Comparison of ENCODE assay signal across 16 cellular contexts in the genomic region with DNA sequence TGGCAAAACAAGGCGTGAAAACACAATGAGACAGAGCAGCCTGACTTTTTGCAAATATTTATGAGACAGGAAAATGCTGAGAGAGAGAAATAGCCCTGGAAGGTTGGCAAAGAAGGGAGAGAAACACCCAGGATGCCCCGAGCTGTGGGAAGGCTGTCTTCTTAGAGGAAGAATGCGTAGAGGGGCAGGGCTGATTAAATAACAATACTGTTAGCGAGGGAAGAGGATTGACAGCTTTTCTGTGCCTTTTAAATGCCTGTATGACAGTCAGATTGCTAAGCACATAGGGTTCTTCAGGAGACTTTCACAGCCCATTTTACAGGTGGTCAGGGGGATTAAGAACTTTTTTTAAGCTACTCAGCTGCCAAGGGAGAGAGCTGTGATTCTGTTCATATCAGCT.
DNase-seq lines count a peak whose midpoint lies in the region; ATAC-seq and TF ChIP-seq lines count a peak whose summit lies in the region.
"Had no signal": no experiment of that assay in that cellular context is flagged by ENCODE, and none has a peak within 500 bp of the region (broad histone marks: within the 10 kb centered on the region; RNA-seq: fewer than 3 reads in every experiment).

No MANE protein-coding gene starts in this region.

- H3K9me3 Mint-ChIP-seq in WTC11: peaks cover 22% of the 10 kb centered on the region

- H4K8ac ChIP-seq in trophoblast cell (ENCODE audit: low read depth, low read length): no peak overlapping the region

- H3K14ac ChIP-seq in trophoblast cell (ENCODE audit: low read length): no peak overlapping the region

- no peak overlapping the region for H4K91ac ChIP-seq in trophoblast cell (ENCODE audit: low read depth, low read length)

- H2AFZ ChIP-seq in trophoblast cell (ENCODE audit: insufficient read depth, low read length, poor library complexity): no peak overlapping the region

- no peak overlapping the region for H2BK12ac ChIP-seq in trophoblast cell (ENCODE audit: low read length)

- H3K4ac ChIP-seq in trophoblast cell (ENCODE audit: low read depth, low read length): no peak overlapping the region

- POLR2A ChIA-PET in WTC11 (lab: Charles Lee): no interaction called here

- DNase-seq in WTC11 (ENCODE audit: low spot score): no peak
- DNase-seq in iPS-NIHi11 (ENCODE audit: low spot score): peak; percentile 26
- DNase-seq in trophoblast cell: no peak
- DNase-seq in activated effector memory CD4-positive, alpha-beta T cell treated with anti-CD3 and anti-CD28 coated beads, Interleukin-2, amount 50 U/mL, for 16 hours: no peak
- DNase-seq in epidermal melanocyte (ENCODE audit: insufficient read length, low spot score): no peak
- DNase-seq: BE2C; CD8-positive, alpha-beta T cell; COR-L47; DMS53 had no signal

- peak overlapping the region; percentile 3 for H2BK120ac ChIP-seq in trophoblast cell (ENCODE audit: insufficient read depth, low read length, poor library complexity)

- H3K4me1 ChIP-seq in HUES48 (ENCODE audit: control insufficient read depth, insufficient read depth, low read length): peaks cover 22% of the 10 kb centered on the region
- H3K4me1 ChIP-seq in trophoblast cell (ENCODE audit: control insufficient read depth in 1 of 2, insufficient read depth in 2 of 2, low read length in 2 of 2): peaks cover 0 to 4% of the 10 kb centered on the region in 2 experiments
- H3K4me1 ChIP-seq: A549, BE2C had no signal

- H4K12ac ChIP-seq in trophoblast cell (ENCODE audit: low read depth, low read length): no peak overlapping the region

- H3K79me1 ChIP-seq in trophoblast cell (ENCODE audit: low read length): no peaks in the 10 kb centered on the region

- no peak for TF ChIP-seq CTCF in WTC11 (IDR thresholded peaks at IDR 0.05)

- H3K4me2 ChIP-seq in trophoblast cell (ENCODE audit: low read length): no peak overlapping the region
- H3K4me2 ChIP-seq: A549, KMS-11 had no signal

- H3K4me1 Mint-ChIP-seq in WTC11: peaks cover 48% of the 10 kb centered on the region
- H3K4me1 Mint-ChIP-seq: IgD-negative memory B cell had no signal

- CTCF ChIA-PET in WTC11 (lab: Charles Lee): interaction anchor here (0.9 to 2.3 kb wide), 5 partner anchors 10 to 222 kb away, joined by 3 to 10 read pairs (median 4); no protein-coding TSS in a partner anchor

- ATAC-seq in WTC11: peak; percentile 83
- ATAC-seq in GM21390 (IDR thresholded peaks at IDR 0.05; ENCODE audit: unreplicated experiment): no peak
- no peak for ATAC-seq in activated CD4-positive, CD25-positive, alpha-beta regulatory T cell treated with anti-CD3 and anti-CD28 coated beads, Interleukin-2, amount 50 U/mL, for 24 hours
- ATAC-seq: A549; CD8-positive, alpha-beta T cell had no signal

- H3K36me3 ChIP-seq in HUES48 (ENCODE audit: control insufficient read depth, insufficient read depth, low read length) (no peaks in the 10 kb centered on the region), trophoblast cell (ENCODE audit: control insufficient read depth in 1 of 2, insufficient read depth in 2 of 2, low read length in 2 of 2) (no peaks in the 10 kb centered on the region)
- H3K36me3 ChIP-seq: BE2C had no signal

- H3K18ac ChIP-seq in trophoblast cell (ENCODE audit: low read length): no peak overlapping the region

- no peak overlapping the region for H2BK5ac ChIP-seq in trophoblast cell (ENCODE audit: low read depth, low read length, poor library complexity)

- H3K27ac Mint-ChIP-seq in WTC11: peak overlapping the region; percentile 64; the same call in 1 of the 2 replicates
- H3K27ac Mint-ChIP-seq: CD8-positive, alpha-beta T cell; IgD-negative memory B cell had no signal

- H3K27me3 Mint-ChIP-seq in WTC11 (ENCODE audit: low read depth): no peaks in the 10 kb centered on the region
- H3K27me3 Mint-ChIP-seq: IgD-negative memory B cell had no signal

- H2AK5ac ChIP-seq in trophoblast cell (ENCODE audit: low read length): no peak overlapping the region

- H3K4me3 ChIP-seq in HUES48 (ENCODE audit: low read depth, low read length): no peak overlapping the region
- H3K4me3 ChIP-seq in trophoblast cell (ENCODE audit: low read depth, low read length): no peak overlapping the region
- H3K4me3 ChIP-seq: A549 had no signal

- H3K9ac ChIP-seq in HUES48 (ENCODE audit: low read depth, low read length): no peak overlapping the region
- no peak overlapping the region for H3K9ac ChIP-seq in trophoblast cell (ENCODE audit: low read length)
- H3K9ac ChIP-seq: KMS-11 had no signal

- H3K27me3 ChIP-seq in HUES48 (ENCODE audit: control insufficient read depth, insufficient read depth, low read length): no peaks in the 10 kb centered on the region
- H3K27me3 ChIP-seq in trophoblast cell (ENCODE audit: insufficient read depth, low read length): no peaks in the 10 kb centered on the region
- H3K27me3 ChIP-seq: BE2C had no signal

- WGBS in trophoblast cell (ENCODE audit: extremely low coverage, insufficient coverage, insufficient read length): no CpG with 5 or more reads among the region's 4 CpGs

- H3K4me3 Mint-ChIP-seq in WTC11: no peak overlapping the region
- H3K4me3 Mint-ChIP-seq: CD8-positive, alpha-beta T cell; IgD-negative memory B cell had no signal

- H3K36me3 Mint-ChIP-seq in WTC11: peaks cover 18% of the 10 kb centered on the region
- H3K36me3 Mint-ChIP-seq: CD8-positive, alpha-beta T cell had no signal

- H3K9me3 ChIP-seq in HUES48 (ENCODE audit: control insufficient read depth, insufficient read depth, low read length) (peaks cover 4% of the 10 kb centered on the region), trophoblast cell (ENCODE audit: insufficient read depth, low read depth, low read length) (no peaks in the 10 kb centered on the region)
- H3K9me3 ChIP-seq: A549, BE2C had no signal

- H3K79me2 ChIP-seq in trophoblast cell (ENCODE audit: control insufficient read depth, insufficient read depth, low read length, poor library complexity): no peaks in the 10 kb centered on the region

- no peak overlapping the region for H3K23ac ChIP-seq in trophoblast cell (ENCODE audit: low read length)

- H3K27ac ChIP-seq in HUES48 (ENCODE audit: low read depth, low read length) (peak overlapping the region; percentile 34), trophoblast cell (ENCODE audit: low read depth, low read length) (no peak overlapping the region)
- H3K27ac ChIP-seq: A549, C4-2B, KMS-11 had no signal

TF ChIP-seq in WTC11, 78 proteins besides CTCF, POLR2A, EP300 and RAD21 (continues in another document):
- TF ChIP-seq ZSCAN18 (CRISPR knock-in tag; IDR thresholded peaks at IDR 0.05) (no peak), E2F5 (CRISPR knock-in tag; IDR thresholded peaks at IDR 0.05) (no peak), ZNF396 (CRISPR knock-in tag; IDR thresholded peaks at IDR 0.05; ENCODE audit: borderline replicate concordance) (no peak), JUN (CRISPR knock-in tag; IDR thresholded peaks at IDR 0.05) (no peak), FOXJ3 (CRISPR knock-in tag; IDR thresholded peaks at IDR 0.05; ENCODE audit: borderline replicate concordance) (no peak)
- TF ChIP-seq, protein P1, sequence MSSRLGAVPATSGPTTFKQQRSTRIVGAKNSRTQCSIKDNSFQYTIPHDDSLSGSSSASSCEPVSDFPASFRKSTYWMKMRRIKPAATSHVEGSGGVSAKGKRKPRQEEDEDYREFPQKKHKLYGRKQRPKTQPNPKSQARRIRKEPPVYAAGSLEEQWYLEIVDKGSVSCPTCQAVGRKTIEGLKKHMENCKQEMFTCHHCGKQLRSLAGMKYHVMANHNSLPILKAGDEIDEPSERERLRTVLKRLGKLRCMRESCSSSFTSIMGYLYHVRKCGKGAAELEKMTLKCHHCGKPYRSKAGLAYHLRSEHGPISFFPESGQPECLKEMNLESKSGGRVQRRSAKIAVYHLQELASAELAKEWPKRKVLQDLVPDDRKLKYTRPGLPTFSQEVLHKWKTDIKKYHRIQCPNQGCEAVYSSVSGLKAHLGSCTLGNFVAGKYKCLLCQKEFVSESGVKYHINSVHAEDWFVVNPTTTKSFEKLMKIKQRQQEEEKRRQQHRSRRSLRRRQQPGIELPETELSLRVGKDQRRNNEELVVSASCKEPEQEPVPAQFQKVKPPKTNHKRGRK (CRISPR knock-in tag; IDR thresholded peaks at IDR 0.05; ENCODE audit: borderline replicate concordance): no peak
- TF ChIP-seq, protein P2, sequence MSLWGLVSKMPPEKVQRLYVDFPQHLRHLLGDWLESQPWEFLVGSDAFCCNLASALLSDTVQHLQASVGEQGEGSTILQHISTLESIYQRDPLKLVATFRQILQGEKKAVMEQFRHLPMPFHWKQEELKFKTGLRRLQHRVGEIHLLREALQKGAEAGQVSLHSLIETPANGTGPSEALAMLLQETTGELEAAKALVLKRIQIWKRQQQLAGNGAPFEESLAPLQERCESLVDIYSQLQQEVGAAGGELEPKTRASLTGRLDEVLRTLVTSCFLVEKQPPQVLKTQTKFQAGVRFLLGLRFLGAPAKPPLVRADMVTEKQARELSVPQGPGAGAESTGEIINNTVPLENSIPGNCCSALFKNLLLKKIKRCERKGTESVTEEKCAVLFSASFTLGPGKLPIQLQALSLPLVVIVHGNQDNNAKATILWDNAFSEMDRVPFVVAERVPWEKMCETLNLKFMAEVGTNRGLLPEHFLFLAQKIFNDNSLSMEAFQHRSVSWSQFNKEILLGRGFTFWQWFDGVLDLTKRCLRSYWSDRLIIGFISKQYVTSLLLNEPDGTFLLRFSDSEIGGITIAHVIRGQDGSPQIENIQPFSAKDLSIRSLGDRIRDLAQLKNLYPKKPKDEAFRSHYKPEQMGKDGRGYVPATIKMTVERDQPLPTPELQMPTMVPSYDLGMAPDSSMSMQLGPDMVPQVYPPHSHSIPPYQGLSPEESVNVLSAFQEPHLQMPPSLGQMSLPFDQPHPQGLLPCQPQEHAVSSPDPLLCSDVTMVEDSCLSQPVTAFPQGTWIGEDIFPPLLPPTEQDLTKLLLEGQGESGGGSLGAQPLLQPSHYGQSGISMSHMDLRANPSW (CRISPR knock-in tag; conservative IDR thresholded peaks at IDR 0.05; ENCODE audit: low read depth): no peak
